Comparison of ENCODE assay signal across 1 cellular context in the genomic region with DNA sequence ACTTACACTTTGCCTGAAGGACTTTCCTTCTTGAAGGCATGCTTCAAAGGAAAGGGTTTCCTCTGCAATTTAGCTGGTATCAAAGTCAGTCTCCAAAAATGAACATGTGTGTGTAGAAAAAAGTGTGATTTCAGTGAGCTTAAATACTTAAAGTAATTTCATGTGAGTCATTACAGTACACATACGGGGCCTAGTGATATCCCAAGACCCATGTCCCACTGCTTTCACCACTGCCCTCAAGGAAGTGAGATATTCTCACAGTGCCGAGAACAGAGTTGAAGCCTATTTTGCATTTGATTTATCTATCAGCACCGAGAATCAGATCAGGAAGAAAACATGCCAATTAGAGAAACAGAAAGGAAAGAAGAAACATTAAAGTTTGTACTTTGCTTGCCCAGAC.
TF ChIP-seq lines count a peak whose summit lies in the region.

No MANE protein-coding gene starts in this region.

TF ChIP-seq in GM12878, 131 proteins besides CTCF, POLR2A, EP300 and RAD21 (continued from another document):
- TF ChIP-seq, protein P1, sequence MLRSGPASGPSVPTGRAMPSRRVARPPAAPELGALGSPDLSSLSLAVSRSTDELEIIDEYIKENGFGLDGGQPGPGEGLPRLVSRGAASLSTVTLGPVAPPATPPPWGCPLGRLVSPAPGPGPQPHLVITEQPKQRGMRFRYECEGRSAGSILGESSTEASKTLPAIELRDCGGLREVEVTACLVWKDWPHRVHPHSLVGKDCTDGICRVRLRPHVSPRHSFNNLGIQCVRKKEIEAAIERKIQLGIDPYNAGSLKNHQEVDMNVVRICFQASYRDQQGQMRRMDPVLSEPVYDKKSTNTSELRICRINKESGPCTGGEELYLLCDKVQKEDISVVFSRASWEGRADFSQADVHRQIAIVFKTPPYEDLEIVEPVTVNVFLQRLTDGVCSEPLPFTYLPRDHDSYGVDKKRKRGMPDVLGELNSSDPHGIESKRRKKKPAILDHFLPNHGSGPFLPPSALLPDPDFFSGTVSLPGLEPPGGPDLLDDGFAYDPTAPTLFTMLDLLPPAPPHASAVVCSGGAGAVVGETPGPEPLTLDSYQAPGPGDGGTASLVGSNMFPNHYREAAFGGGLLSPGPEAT (IDR thresholded peaks at IDR 0.05; ENCODE audit: low read depth), result peak; percentile 68
- TF ChIP-seq BHLHE40 (IDR thresholded peaks at IDR 0.05; ENCODE audit: borderline replicate concordance in 1 of 2, low read depth in 2 of 2, low read length in 1 of 2), result 0 out of 4 replicates have a peak, but pooled peaks of 1 of the 2 experiments have one; percentile 23
- TF ChIP-seq, protein P2, sequence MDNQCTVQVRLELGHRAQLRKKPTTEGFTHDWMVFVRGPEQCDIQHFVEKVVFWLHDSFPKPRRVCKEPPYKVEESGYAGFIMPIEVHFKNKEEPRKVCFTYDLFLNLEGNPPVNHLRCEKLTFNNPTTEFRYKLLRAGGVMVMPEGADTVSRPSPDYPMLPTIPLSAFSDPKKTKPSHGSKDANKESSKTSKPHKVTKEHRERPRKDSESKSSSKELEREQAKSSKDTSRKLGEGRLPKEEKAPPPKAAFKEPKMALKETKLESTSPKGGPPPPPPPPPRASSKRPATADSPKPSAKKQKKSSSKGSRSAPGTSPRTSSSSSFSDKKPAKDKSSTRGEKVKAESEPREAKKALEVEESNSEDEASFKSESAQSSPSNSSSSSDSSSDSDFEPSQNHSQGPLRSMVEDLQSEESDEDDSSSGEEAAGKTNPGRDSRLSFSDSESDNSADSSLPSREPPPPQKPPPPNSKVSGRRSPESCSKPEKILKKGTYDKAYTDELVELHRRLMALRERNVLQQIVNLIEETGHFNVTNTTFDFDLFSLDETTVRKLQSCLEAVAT (IDR thresholded peaks at IDR 0.05), result no peak
- no peak for TF ChIP-seq CREM (IDR thresholded peaks at IDR 0.05; ENCODE audit: low read depth)
- no peak for TF ChIP-seq JUND (IDR thresholded peaks at IDR 0.05; ENCODE audit: low read depth, low read length)
- no peak for TF ChIP-seq CBX3 (IDR thresholded peaks at IDR 0.05; ENCODE audit: borderline replicate concordance, low read depth)
- TF ChIP-seq BCL11A (IDR thresholded peaks at IDR 0.05; ENCODE audit: low read depth, low read length), result peak; percentile 68
- no peak for TF ChIP-seq POU2F2 (IDR thresholded peaks at IDR 0.05; ENCODE audit: borderline replicate concordance, low read depth, low read length)
- no peak for TF ChIP-seq TCF7 (IDR thresholded peaks at IDR 0.05; ENCODE audit: borderline replicate concordance)
- TF ChIP-seq MEF2A (IDR thresholded peaks at IDR 0.05; ENCODE audit: insufficient read depth, low read depth, low read length), result no peak
- no peak for TF ChIP-seq SREBF1 (IDR thresholded peaks at IDR 0.05; ENCODE audit: low read length)
- no peak for TF ChIP-seq CBX5 (IDR thresholded peaks at IDR 0.05; ENCODE audit: low read depth)
- TF ChIP-seq ZNF274 (IDR thresholded peaks at IDR 0.05; ENCODE audit: insufficient read depth, insufficient read length), result no peak
- TF ChIP-seq, protein P3, sequence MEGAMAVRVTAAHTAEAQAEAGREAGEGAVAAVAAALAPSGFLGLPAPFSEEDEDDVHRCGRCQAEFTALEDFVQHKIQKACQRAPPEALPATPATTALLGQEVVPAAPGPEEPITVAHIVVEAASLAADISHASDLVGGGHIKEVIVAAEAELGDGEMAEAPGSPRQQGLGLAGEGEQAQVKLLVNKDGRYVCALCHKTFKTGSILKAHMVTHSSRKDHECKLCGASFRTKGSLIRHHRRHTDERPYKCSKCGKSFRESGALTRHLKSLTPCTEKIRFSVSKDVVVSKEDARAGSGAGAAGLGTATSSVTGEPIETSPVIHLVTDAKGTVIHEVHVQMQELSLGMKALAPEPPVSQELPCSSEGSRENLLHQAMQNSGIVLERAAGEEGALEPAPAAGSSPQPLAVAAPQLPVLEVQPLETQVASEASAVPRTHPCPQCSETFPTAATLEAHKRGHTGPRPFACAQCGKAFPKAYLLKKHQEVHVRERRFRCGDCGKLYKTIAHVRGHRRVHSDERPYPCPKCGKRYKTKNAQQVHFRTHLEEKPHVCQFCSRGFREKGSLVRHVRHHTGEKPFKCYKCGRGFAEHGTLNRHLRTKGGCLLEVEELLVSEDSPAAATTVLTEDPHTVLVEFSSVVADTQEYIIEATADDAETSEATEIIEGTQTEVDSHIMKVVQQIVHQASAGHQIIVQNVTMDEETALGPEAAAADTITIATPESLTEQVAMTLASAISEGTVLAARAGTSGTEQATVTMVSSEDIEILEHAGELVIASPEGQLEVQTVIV (IDR thresholded peaks at IDR 0.05; ENCODE audit: borderline replicate concordance, partially characterized antibody), result no peak
- TF ChIP-seq, protein P4, sequence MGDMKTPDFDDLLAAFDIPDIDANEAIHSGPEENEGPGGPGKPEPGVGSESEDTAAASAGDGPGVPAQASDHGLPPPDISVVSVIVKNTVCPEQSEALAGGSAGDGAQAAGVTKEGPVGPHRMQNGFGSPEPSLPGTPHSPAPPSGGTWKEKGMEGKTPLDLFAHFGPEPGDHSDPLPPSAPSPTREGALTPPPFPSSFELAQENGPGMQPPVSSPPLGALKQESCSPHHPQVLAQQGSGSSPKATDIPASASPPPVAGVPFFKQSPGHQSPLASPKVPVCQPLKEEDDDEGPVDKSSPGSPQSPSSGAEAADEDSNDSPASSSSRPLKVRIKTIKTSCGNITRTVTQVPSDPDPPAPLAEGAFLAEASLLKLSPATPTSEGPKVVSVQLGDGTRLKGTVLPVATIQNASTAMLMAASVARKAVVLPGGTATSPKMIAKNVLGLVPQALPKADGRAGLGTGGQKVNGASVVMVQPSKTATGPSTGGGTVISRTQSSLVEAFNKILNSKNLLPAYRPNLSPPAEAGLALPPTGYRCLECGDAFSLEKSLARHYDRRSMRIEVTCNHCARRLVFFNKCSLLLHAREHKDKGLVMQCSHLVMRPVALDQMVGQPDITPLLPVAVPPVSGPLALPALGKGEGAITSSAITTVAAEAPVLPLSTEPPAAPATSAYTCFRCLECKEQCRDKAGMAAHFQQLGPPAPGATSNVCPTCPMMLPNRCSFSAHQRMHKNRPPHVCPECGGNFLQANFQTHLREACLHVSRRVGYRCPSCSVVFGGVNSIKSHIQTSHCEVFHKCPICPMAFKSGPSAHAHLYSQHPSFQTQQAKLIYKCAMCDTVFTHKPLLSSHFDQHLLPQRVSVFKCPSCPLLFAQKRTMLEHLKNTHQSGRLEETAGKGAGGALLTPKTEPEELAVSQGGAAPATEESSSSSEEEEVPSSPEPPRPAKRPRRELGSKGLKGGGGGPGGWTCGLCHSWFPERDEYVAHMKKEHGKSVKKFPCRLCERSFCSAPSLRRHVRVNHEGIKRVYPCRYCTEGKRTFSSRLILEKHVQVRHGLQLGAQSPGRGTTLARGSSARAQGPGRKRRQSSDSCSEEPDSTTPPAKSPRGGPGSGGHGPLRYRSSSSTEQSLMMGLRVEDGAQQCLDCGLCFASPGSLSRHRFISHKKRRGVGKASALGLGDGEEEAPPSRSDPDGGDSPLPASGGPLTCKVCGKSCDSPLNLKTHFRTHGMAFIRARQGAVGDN (IDR thresholded peaks at IDR 0.05), result no peak
- peak; percentile 56 for TF ChIP-seq JUNB (IDR thresholded peaks at IDR 0.05)
- peak; percentile 47; the same call in 1 of the 2 replicates for TF ChIP-seq ATF2 (IDR thresholded peaks at IDR 0.05; ENCODE audit: low read length)
- no peak for TF ChIP-seq ZBED1 (IDR thresholded peaks at IDR 0.05; ENCODE audit: borderline replicate concordance)
- no peak for TF ChIP-seq SIN3A (IDR thresholded peaks at IDR 0.05; ENCODE audit: low read depth, low read length)
- TF ChIP-seq MTA2 (IDR thresholded peaks at IDR 0.05; ENCODE audit: low read depth), result peak; percentile 69
- peak; percentile 61; the same call in 1 of the 2 replicates for TF ChIP-seq IKZF1 (conservative IDR thresholded peaks at IDR 0.05)
- no peak for TF ChIP-seq FOXM1 (IDR thresholded peaks at IDR 0.05; ENCODE audit: low read depth, low read length)
- TF ChIP-seq DPF2 (IDR thresholded peaks at IDR 0.05), result 0 out of 2 replicates have a peak, but pooled peaks have one; percentile 24
- TF ChIP-seq IRF4 (IDR thresholded peaks at IDR 0.05; ENCODE audit: low read depth, low read length), result 0 out of 2 replicates have a peak, but pooled peaks have one; percentile 20
- no peak for TF ChIP-seq TAF1 (IDR thresholded peaks at IDR 0.05; ENCODE audit: borderline replicate concordance, low read depth, low read length)
- no peak for TF ChIP-seq GATAD2B (conservative IDR thresholded peaks at IDR 0.05; ENCODE audit: low read depth)
- TF ChIP-seq GABPA (IDR thresholded peaks at IDR 0.05; ENCODE audit: low read depth), result no peak
- no peak for TF ChIP-seq CREB1 (IDR thresholded peaks at IDR 0.05; ENCODE audit: low read depth)
- no peak for TF ChIP-seq TBL1XR1 (IDR thresholded peaks at IDR 0.05; ENCODE audit: low read depth, low read length)
- no peak for TF ChIP-seq RFX5 (IDR thresholded peaks at IDR 0.05; ENCODE audit: low read depth, low read length)
- peak; percentile 53; the same call in 1 of the 2 replicates for TF ChIP-seq RUNX3 (IDR thresholded peaks at IDR 0.05; ENCODE audit: low read length)
- TF ChIP-seq, protein P5, sequence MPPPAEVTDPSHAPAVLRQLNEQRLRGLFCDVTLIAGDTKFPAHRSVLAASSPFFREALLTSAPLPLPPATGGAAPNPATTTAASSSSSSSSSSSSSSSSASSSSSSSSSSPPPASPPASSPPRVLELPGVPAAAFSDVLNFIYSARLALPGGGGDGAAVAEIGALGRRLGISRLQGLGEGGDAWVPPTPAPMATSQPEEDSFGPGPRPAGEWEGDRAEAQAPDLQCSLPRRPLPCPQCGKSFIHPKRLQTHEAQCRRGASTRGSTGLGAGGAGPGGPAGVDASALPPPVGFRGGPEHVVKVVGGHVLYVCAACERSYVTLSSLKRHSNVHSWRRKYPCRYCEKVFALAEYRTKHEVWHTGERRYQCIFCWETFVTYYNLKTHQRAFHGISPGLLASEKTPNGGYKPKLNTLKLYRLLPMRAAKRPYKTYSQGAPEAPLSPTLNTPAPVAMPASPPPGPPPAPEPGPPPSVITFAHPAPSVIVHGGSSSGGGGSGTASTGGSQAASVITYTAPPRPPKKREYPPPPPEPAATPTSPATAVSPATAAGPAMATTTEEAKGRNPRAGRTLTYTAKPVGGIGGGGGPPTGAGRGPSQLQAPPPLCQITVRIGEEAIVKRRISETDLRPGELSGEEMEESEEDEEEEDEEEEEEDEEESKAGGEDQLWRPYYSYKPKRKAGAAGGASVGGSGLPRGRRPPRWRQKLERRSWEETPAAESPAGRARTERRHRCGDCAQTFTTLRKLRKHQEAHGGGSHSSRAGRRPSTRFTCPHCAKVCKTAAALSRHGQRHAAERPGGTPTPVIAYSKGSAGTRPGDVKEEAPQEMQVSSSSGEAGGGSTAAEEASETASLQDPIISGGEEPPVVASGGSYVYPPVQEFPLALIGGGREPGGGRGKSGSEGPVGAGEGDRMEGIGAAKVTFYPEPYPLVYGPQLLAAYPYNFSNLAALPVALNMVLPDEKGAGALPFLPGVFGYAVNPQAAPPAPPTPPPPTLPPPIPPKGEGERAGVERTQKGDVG (CRISPR knock-in tag; IDR thresholded peaks at IDR 0.05), result no peak
- TF ChIP-seq EZH2 (IDR thresholded peaks at IDR 0.05; ENCODE audit: borderline replicate concordance, control insufficient read depth, low read depth, low read length), result no peak
- no peak for TF ChIP-seq NFXL1 (IDR thresholded peaks at IDR 0.05; ENCODE audit: borderline replicate concordance)
- TF ChIP-seq NRF1 (conservative IDR thresholded peaks at IDR 0.05; ENCODE audit: low read depth, low read length), result no peak
- no peak for TF ChIP-seq ESRRA (IDR thresholded peaks at IDR 0.05; ENCODE audit: low read length)
TF ChIP-seq in GM12878: peak in this region for 16.
